In the genomic region with DNA sequence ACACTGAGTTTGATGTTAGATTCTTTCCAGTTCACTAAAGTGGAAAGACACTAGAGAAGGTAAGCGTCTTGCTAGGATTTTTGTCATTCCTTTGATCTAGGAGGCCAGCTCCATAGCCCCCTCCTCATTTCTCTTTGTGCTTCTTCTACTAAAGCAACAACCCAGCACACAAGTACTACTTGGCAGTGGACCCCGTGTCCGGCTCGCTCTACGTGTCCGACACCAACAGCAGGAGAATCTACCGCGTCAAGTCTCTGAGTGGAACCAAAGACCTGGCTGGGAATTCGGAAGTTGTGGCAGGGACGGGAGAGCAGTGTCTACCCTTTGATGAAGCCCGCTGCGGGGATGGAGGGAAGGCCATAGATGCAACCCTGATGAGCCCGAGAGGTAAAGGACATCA, we compare ENCODE assay signal across 33 cellular contexts.
DNase-seq lines count a peak whose midpoint lies in the region; ATAC-seq, FAIRE-seq and TF ChIP-seq lines count a peak whose summit lies in the region.
"Had no signal": no experiment of that assay in that cellular context is flagged by ENCODE, and none has a peak within 500 bp of the region (broad histone marks: within the 10 kb centered on the region; RNA-seq: fewer than 3 reads in every experiment).

No MANE protein-coding gene starts in this region.

- FAIRE-seq in H1 (lab: Jason Lieb, UNC) = no peak
- FAIRE-seq: A204.1, A549, D721Med had no signal

- peaks cover 31% of the 10 kb centered on the region for H3K4me1 Mint-ChIP-seq in WTC11

- TF ChIP-seq EP300 in H1 (IDR thresholded peaks at IDR 0.05; ENCODE audit: borderline replicate concordance in 1 of 2, low read depth in 2 of 2, low read length in 2 of 2) = no peak

- H3K36me3 ChIP-seq in H1 (ENCODE audit: control insufficient read depth in 2 of 4, insufficient read depth in 4 of 4, low read length in 3 of 4) = no peaks in the 10 kb centered on the region
- no peaks in the 10 kb centered on the region for H3K36me3 ChIP-seq in thyroid gland
- H3K36me3 ChIP-seq: BE2C had no signal

- H2AK5ac ChIP-seq in H1 (ENCODE audit: low read depth, low read length) = no peak overlapping the region

- H3K4me3 ChIP-seq in H1 (ENCODE audit: extremely low read depth in 1 of 4, insufficient read depth in 2 of 4, low read depth in 3 of 4, low read length in 4 of 4) (no peak overlapping the region), thyroid gland (replicated peaks in 1 of 3) (no peak overlapping the region)
- H3K4me3 ChIP-seq: A549; BLaER1; BLaER1 treated with 17β-estradiol and CSF1 and Interleukin-3, amounts not matched to agents 10 nM and 100 nM had no signal

- H3K18ac ChIP-seq in H1 (ENCODE audit: extremely low read depth, low read length) = no peak overlapping the region

- H3K4ac ChIP-seq in H1 (replicated peaks; ENCODE audit: insufficient read length, low read depth, low read length) = no peak overlapping the region

- no peaks in the 10 kb centered on the region for H3K36me3 Mint-ChIP-seq in WTC11
- H3K36me3 Mint-ChIP-seq: CD14-positive monocyte; CD4-positive, alpha-beta memory T cell; CD4-positive, CD25-positive, alpha-beta regulatory T cell; CD8-positive, alpha-beta memory T cell; CD8-positive, alpha-beta T cell had no signal

- no peak overlapping the region for H3K9ac ChIP-seq in H1 (replicated peaks in 1 of 4; ENCODE audit: extremely low read depth in 1 of 4, low read depth in 3 of 4, low read length in 3 of 4)
- H3K9ac ChIP-seq: BLaER1; BLaER1 treated with 17β-estradiol and CSF1 and Interleukin-3, amounts not matched to agents 10 nM and 100 nM had no signal

- H4K8ac ChIP-seq in H1 (ENCODE audit: extremely low read depth, insufficient read depth, low read length) = no peak overlapping the region; the same call in 1 of the 2 replicates

- H2AFZ ChIP-seq in H1 (ENCODE audit: low read length) = no peak overlapping the region

- H3K4me2 ChIP-seq in H1 (ENCODE audit: insufficient read depth in 1 of 2, low read depth in 2 of 2, low read length in 2 of 2) = no peak overlapping the region
- H3K4me2 ChIP-seq: A549; BLaER1; BLaER1 treated with 17β-estradiol and CSF1 and Interleukin-3, amounts not matched to agents 10 nM and 100 nM had no signal

- H4K5ac ChIP-seq in H1 (ENCODE audit: insufficient read length, low read depth, low read length) = no peak overlapping the region

- no peak overlapping the region for H3K4me3 Mint-ChIP-seq in WTC11
- H3K4me3 Mint-ChIP-seq: B cell; CD14-positive monocyte; CD4-positive, alpha-beta memory T cell; CD4-positive, alpha-beta T cell; CD4-positive, CD25-positive, alpha-beta regulatory T cell; CD8-positive, alpha-beta memory T cell; CD8-positive, alpha-beta T cell had no signal

- H2BK15ac ChIP-seq in H1 (ENCODE audit: low read length) = no peak overlapping the region

- H4K20me1 ChIP-seq in H1 (replicated peaks in 1 of 2; ENCODE audit: control insufficient read depth in 1 of 2, insufficient read depth in 2 of 2, low read length in 2 of 2) = no peaks in the 10 kb centered on the region
- H4K20me1 ChIP-seq: BLaER1; BLaER1 treated with 17β-estradiol and CSF1 and Interleukin-3, amounts not matched to agents 10 nM and 100 nM had no signal

- POLR2A ChIA-PET in WTC11 (lab: Charles Lee) (no interaction called here), H1 (lab: Charles Lee; ENCODE audit: partially characterized antibody) (no interaction called here), RWPE1 (lab: Yijun Ruan, JAX; ENCODE audit: low non-redundant PET) (no interaction called here)

- TF ChIP-seq CTCF in WTC11 (IDR thresholded peaks at IDR 0.05) (no peak), H1 (IDR thresholded peaks at IDR 0.05; ENCODE audit: control extremely low read depth in 1 of 3, insufficient read depth in 1 of 3, low read depth in 1 of 3, low read length in 3 of 3) (no peak), thyroid gland (IDR thresholded peaks at IDR 0.05) (no peak), RWPE1 (conservative IDR thresholded peaks at IDR 0.05; ENCODE audit: low read depth) (no peak)

- no peaks in the 10 kb centered on the region for H3K79me1 ChIP-seq in H1 (ENCODE audit: low read depth, low read length)

- no peak overlapping the region for H3K23ac ChIP-seq in H1 (ENCODE audit: insufficient read length)

- H2BK120ac ChIP-seq in H1 (replicated peaks; ENCODE audit: low read depth, low read length) = no peak overlapping the region

- H3K79me2 ChIP-seq in H1 (ENCODE audit: control insufficient read depth in 1 of 2, insufficient read depth in 2 of 2, low read length in 2 of 2) = no peaks in the 10 kb centered on the region

- H3K27ac Mint-ChIP-seq in WTC11 = no peak overlapping the region
- H3K27ac Mint-ChIP-seq: B cell; CD14-positive monocyte; CD4-positive, alpha-beta memory T cell; CD4-positive, alpha-beta T cell; CD4-positive, CD25-positive, alpha-beta regulatory T cell; CD8-positive, alpha-beta memory T cell; CD8-positive, alpha-beta T cell had no signal

- H3K27ac ChIP-seq in H1 (ENCODE audit: low read depth, low read length) (no peak overlapping the region), thyroid gland (peak overlapping the region; percentile 60 to 83 (median 71)), RWPE1 (no peak overlapping the region)
- H3K27ac ChIP-seq: 22Rv1; A549; BLaER1; BLaER1 treated with 17β-estradiol and CSF1 and Interleukin-3, amounts not matched to agents 10 nM and 100 nM; C4-2B had no signal

- 0 out of 2 replicates have a peak overlapping the region, but pooled peaks have one; percentile 17 for H2BK20ac ChIP-seq in H1 (ENCODE audit: low read length)

- no peak for TF ChIP-seq POLR2A in H1 (IDR thresholded peaks at IDR 0.05; ENCODE audit: control extremely low read depth in 1 of 2, low read depth in 2 of 2, low read length in 2 of 2)
- TF ChIP-seq POLR2A in thyroid gland (IDR thresholded peaks at IDR 0.05) = no peak

- H3K14ac ChIP-seq in H1 (ENCODE audit: insufficient read length) = no peak overlapping the region

- no peak overlapping the region for H2BK12ac ChIP-seq in H1 (ENCODE audit: low read depth, low read length)

- intact Hi-C loops in thyroid gland (cut with DNase I) = no loop called here

- H3K4me1 ChIP-seq in H1 (replicated peaks in 1 of 4; ENCODE audit: control insufficient read depth in 3 of 4, insufficient read depth in 4 of 4, low read length in 3 of 4) (peaks cover 5 to 17% (median 13%) of the 10 kb centered on the region in 4 experiments; a peak in 6 of 7 replicates), thyroid gland (peaks cover 42 to 47% of the 10 kb centered on the region in 2 donors)
- H3K4me1 ChIP-seq: A549, BE2C, Caco-2 had no signal

- no peak for DNase-seq in WTC11 (ENCODE audit: low spot score)
- DNase-seq in H1 (ENCODE audit: low read depth in 1 of 2, low spot score in 2 of 2) = no peak
- DNase-seq in thyroid gland = peak; percentile 92
- DNase-seq in NCI-H2029 treated with DMSO at 0.1 percent for 48 hours (lab: John Stamatoyannopoulos, UW) = no peak
- DNase-seq in RWPE1 (ENCODE audit: low spot score) = no peak
- DNase-seq: 8988T; ACHN; AML-193; BE2C; C1 segment of cervical spinal cord; Caco-2; Calu3; CD4-positive, alpha-beta memory T cell; CD4-positive, alpha-beta T cell; CD4-positive, CD25-positive, alpha-beta regulatory T cell; CD8-positive, alpha-beta memory T cell; CD8-positive, alpha-beta T cell; DMS 273 treated with DMSO at 0.1 percent for 48 hours; DMS153; DMS53; DMS79; DMS79 treated with DMSO at 0.1 percent for 48 hours; EL had no signal

- TF ChIP-seq RAD21 in H1 (IDR thresholded peaks at IDR 0.05 in 1 of 2, conservative IDR thresholded peaks at IDR 0.05 in 1 of 2; ENCODE audit: low read depth in 2 of 2, low read length in 2 of 2) = no peak

- CTCF ChIA-PET in WTC11 (lab: Charles Lee) (interaction anchor here (3.5 kb wide), 1 partner anchor 101 kb away, joined by 19 read pairs; no protein-coding TSS in a partner anchor), H1 (lab: Charles Lee; ENCODE audit: partially characterized antibody) (interaction anchor here (1.7 to 13.7 kb wide), 3 partner anchors 95 to 168 kb away, joined by 5 to 192 read pairs (median 7); no protein-coding TSS in a partner anchor), RWPE1 (lab: Yijun Ruan, JAX) (interaction anchor here (0.6 kb wide), 1 partner anchor 1278 kb away, joined by 5 read pairs; no protein-coding TSS in a partner anchor)

- 93% methylated on average over 13 of the region's 13 CpGs; no CpG with 5 or more reads in 1 of the 2 experiments for WGBS in H1 (ENCODE audit: extremely low coverage in 1 of 2, insufficient coverage in 1 of 2, insufficient read length in 1 of 2, insufficient replicate concordance in 2 of 2, low coverage in 1 of 2, low lambda C conversion rate in 2 of 2, missing lambda C conversion rate in 1 of 2), 2 experiments
- WGBS in thyroid gland, 2 donors = 37 to 39% methylated on average over 13 of the region's 13 CpGs

- no peaks in the 10 kb centered on the region for H3K27me3 Mint-ChIP-seq in WTC11 (ENCODE audit: low read depth)
- H3K27me3 Mint-ChIP-seq: CD4-positive, alpha-beta T cell had no signal

- no peak overlapping the region for H3K56ac ChIP-seq in H1 (replicated peaks; ENCODE audit: insufficient read length, low read depth, low read length)

- H3K9me3 Mint-ChIP-seq in WTC11 = no peaks in the 10 kb centered on the region
- H3K9me3 Mint-ChIP-seq: CD14-positive monocyte; CD4-positive, alpha-beta memory T cell; CD4-positive, alpha-beta T cell; CD8-positive, alpha-beta memory T cell; CD8-positive, alpha-beta T cell had no signal

- H4K91ac ChIP-seq in H1 (replicated peaks; ENCODE audit: insufficient read length, low read length) = peak overlapping the region; percentile 17

- ATAC-seq in WTC11 (no peak), GM21576 (IDR thresholded peaks at IDR 0.05; ENCODE audit: unreplicated experiment) (no peak)
- ATAC-seq: A549; CD8-positive, alpha-beta T cell had no signal

- H2BK5ac ChIP-seq in H1 (ENCODE audit: low read depth, low read length) = no peak overlapping the region

- H3K9me3 ChIP-seq in H1 (ENCODE audit: insufficient read depth in 2 of 2, low read depth in 1 of 2, low read length in 1 of 2) (no peaks in the 10 kb centered on the region), thyroid gland (no peaks in the 10 kb centered on the region)
- H3K9me3 ChIP-seq: A549; BE2C; BLaER1; BLaER1 treated with 17β-estradiol and CSF1 and Interleukin-3, amounts not matched to agents 10 nM and 100 nM; Caco-2 had no signal

- no peaks in the 10 kb centered on the region for H3K27me3 ChIP-seq in H1 (replicated peaks in 1 of 4; ENCODE audit: control insufficient read depth in 3 of 4, extremely low read depth in 1 of 4, insufficient read depth in 3 of 4, low read length in 3 of 4)
- H3K27me3 ChIP-seq in thyroid gland = no peaks in the 10 kb centered on the region
- H3K27me3 ChIP-seq: BE2C; BLaER1; BLaER1 treated with 17β-estradiol and CSF1 and Interleukin-3, amounts not matched to agents 10 nM and 100 nM had no signal

- no peaks in the 10 kb centered on the region for H3K23me2 ChIP-seq in H1 (ENCODE audit: low read depth, low read length)

TF ChIP-seq in H1, 55 proteins besides CTCF, POLR2A, EP300 and RAD21 (continues in another document):
- TF ChIP-seq, protein P1, sequence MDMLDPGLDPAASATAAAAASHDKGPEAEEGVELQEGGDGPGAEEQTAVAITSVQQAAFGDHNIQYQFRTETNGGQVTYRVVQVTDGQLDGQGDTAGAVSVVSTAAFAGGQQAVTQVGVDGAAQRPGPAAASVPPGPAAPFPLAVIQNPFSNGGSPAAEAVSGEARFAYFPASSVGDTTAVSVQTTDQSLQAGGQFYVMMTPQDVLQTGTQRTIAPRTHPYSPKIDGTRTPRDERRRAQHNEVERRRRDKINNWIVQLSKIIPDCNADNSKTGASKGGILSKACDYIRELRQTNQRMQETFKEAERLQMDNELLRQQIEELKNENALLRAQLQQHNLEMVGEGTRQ (IDR thresholded peaks at IDR 0.05; ENCODE audit: low read length) = no peak

Comparison
In these comparisons a context has a peak if more than half of its experiments do, and no peak if none do; other contexts are left out.
1. DNase-seq: peak in thyroid gland (2 of 2); none in WTC11 (single experiment), H1 (0 of 2), NCI-H2029 treated with DMSO at 0.1 percent for 48 hours (single experiment) and RWPE1 (single experiment).
2. H3K27ac ChIP-seq: peak in thyroid gland (3 of 3); none in H1 (single experiment) and RWPE1 (single experiment).